ENCODE assay signal across 7 cellular contexts in genomic region chr6:149717255-149717587, GRCh38. TPM values are rescaled to one million over a fixed set of nuclear protein-coding genes. Genes with fewer than 3 reads are reported as not detected.
A peak's percentile ranks its signal among the peaks of the same experiment; 100 is the strongest.
DNase-seq lines count a peak whose midpoint lies in the region; ATAC-seq and TF ChIP-seq lines count a peak whose summit lies in the region.

No MANE protein-coding gene starts in this region.

- peak overlapping the region; percentile 94 to 97 (median 95) for H3K27ac ChIP-seq in Peyer's patch

- H3K4me3 ChIP-seq in Peyer's patch: peak overlapping the region; percentile 73 to 98 (median 86)
- peak overlapping the region; percentile 75 for H3K4me3 ChIP-seq in fibroblast of pulmonary artery (replicated peaks; ENCODE audit: low read depth, low read length)
- peak overlapping the region; percentile 94 for H3K4me3 ChIP-seq in skeletal muscle cell (ENCODE audit: low read depth, low read length)

- TF ChIP-seq CTCF in Peyer's patch (IDR thresholded peaks at IDR 0.05): no peak
- no peak for TF ChIP-seq CTCF in fibroblast of pulmonary artery (IDR thresholded peaks at IDR 0.05; ENCODE audit: low read length, missing control alignments)

- no peak for DNase-seq in Peyer's patch
- DNase-seq in fibroblast of pulmonary artery (ENCODE audit: low read depth): no peak
- no peak for DNase-seq in skeletal muscle cell (ENCODE audit: low read depth)
- DNase-seq in cortex of kidney (lab: John Stamatoyannopoulos, UW): no peak
- DNase-seq in activated gamma-delta T cell (lab: John Stamatoyannopoulos, UW): no peak
- no peak for DNase-seq in RKO (ENCODE audit: low spot score)

- no peak for TF ChIP-seq POLR2A in Peyer's patch (IDR thresholded peaks at IDR 0.05)

- H3K9me3 ChIP-seq in Peyer's patch: no peaks in the 10 kb centered on the region

- peak; percentile 6 for ATAC-seq in GM21528 (IDR thresholded peaks at IDR 0.05; ENCODE audit: low FRiP score, unreplicated experiment)

- H3K36me3 ChIP-seq in Peyer's patch: no peaks in the 10 kb centered on the region

- H3K27me3 ChIP-seq in Peyer's patch: no peaks in the 10 kb centered on the region

- peaks cover 0 to 19% (median 4%) of the 10 kb centered on the region in 4 donors for H3K4me1 ChIP-seq in Peyer's patch

RNA-seq across cellular contexts. Expression of gene LATS1, which starts 0.7 kb away (rescaled TPM):
- total RNA-seq in Peyer's patch: 10 to 100 TPM; 21.8 to 38.8 (median 29.7) TPM

RNA-seq across cellular contexts. Expression of gene NUP43, which starts 29.1 kb away (rescaled TPM):
- total RNA-seq in Peyer's patch: 10 to 100 TPM; 16.1 to 64.4 (median 16.3) TPM

RNA-seq across cellular contexts. Expression of gene PCMT1, which starts 32.3 kb away (rescaled TPM):
- total RNA-seq in Peyer's patch: 10 to 100 TPM; 39.4 to 52.0 (median 44.9) TPM
